In genomic region chr20:1577906-1578305, GRCh38 we compare ENCODE assay signal across 20 cellular contexts. TPM values are rescaled to one million over a fixed set of nuclear protein-coding genes. Genes with fewer than 3 reads are reported as not detected.
DNase-seq lines count a peak whose midpoint lies in the region; ATAC-seq and TF ChIP-seq lines count a peak whose summit lies in the region.
"Had no signal": no experiment of that assay in that cellular context is flagged by ENCODE, and none has a peak within 500 bp of the region (broad histone marks: within the 10 kb centered on the region; RNA-seq: fewer than 3 reads in every experiment).

No MANE protein-coding gene starts in this region.

- H3K36me3 ChIP-seq in neuronal stem cell (replicated peaks in 1 of 2; ENCODE audit: control insufficient read depth in 2 of 2, insufficient read depth in 2 of 2, low read length in 2 of 2) = no peaks in the 10 kb centered on the region

- TF ChIP-seq POLR2A in NB4 (IDR thresholded peaks at IDR 0.05; ENCODE audit: extremely low read depth, insufficient read length) = no peak

- no peaks in the 10 kb centered on the region for H3K27me3 Mint-ChIP-seq in T-helper 2 cell treated with Interferon-gamma antibody and Interleukin-4, amounts not matched to agents 5 μg/mL and 100 μg/mL, for 36 hours (ENCODE audit: low read depth)
- H3K27me3 Mint-ChIP-seq: CD4-positive, alpha-beta memory T cell had no signal

- no peaks in the 10 kb centered on the region for H3K79me1 ChIP-seq in neuronal stem cell (ENCODE audit: low read depth, low read length)

- no peak overlapping the region for H3K4me3 Mint-ChIP-seq in T-helper 2 cell treated with Interferon-gamma antibody and Interleukin-4, amounts not matched to agents 5 μg/mL and 100 μg/mL, for 36 hours
- H3K4me3 Mint-ChIP-seq: CD4-positive, alpha-beta memory T cell had no signal

- H3K27me3 ChIP-seq in neuronal stem cell (ENCODE audit: control insufficient read depth in 3 of 3, insufficient read depth in 3 of 3, low read depth in 1 of 3, low read length in 3 of 3) = no peaks in the 10 kb centered on the region

- no peak overlapping the region for H2BK12ac ChIP-seq in neuronal stem cell (ENCODE audit: low read length)

- no peak overlapping the region for H2BK120ac ChIP-seq in neuronal stem cell (ENCODE audit: low read depth, low read length)

- H3K4me1 ChIP-seq in neuronal stem cell (ENCODE audit: control insufficient read depth in 2 of 2, insufficient read depth in 1 of 2, low read depth in 1 of 2, low read length in 2 of 2) = no peaks in the 10 kb centered on the region

- H2BK5ac ChIP-seq in neuronal stem cell (ENCODE audit: low read length) = no peak overlapping the region

- H2AFZ ChIP-seq in neuronal stem cell (ENCODE audit: low read length) = no peak overlapping the region
- H2AFZ ChIP-seq: PC-9 had no signal

- no CpG with 5 or more reads among the region's 4 CpGs for WGBS in neuronal stem cell (ENCODE audit: extremely low coverage in 2 of 2, insufficient read length in 2 of 2, insufficient replicate concordance in 1 of 2), 2 donors

- no peak overlapping the region for H3K4me2 ChIP-seq in neuronal stem cell (ENCODE audit: insufficient read depth, low read length, poor library complexity, severe bottlenecking)
- H3K4me2 ChIP-seq: PC-9 had no signal

- H3K27ac ChIP-seq in neuronal stem cell (replicated peaks; ENCODE audit: low read length) = no peak overlapping the region
- H3K27ac ChIP-seq: 22Rv1 had no signal

- no peak overlapping the region for H4K91ac ChIP-seq in neuronal stem cell (ENCODE audit: low read depth, low read length, poor library complexity)

- H3K27ac Mint-ChIP-seq in T-helper 2 cell treated with Interferon-gamma antibody and Interleukin-4, amounts not matched to agents 5 μg/mL and 100 μg/mL, for 36 hours = no peak overlapping the region
- H3K27ac Mint-ChIP-seq: CD4-positive, alpha-beta memory T cell had no signal

- H3K14ac ChIP-seq in neuronal stem cell (ENCODE audit: low read length) = peak overlapping the region; percentile 47

- no peak overlapping the region for H2AK5ac ChIP-seq in neuronal stem cell (ENCODE audit: low read depth, low read length)

- no peaks in the 10 kb centered on the region for H3K36me3 Mint-ChIP-seq in T-helper 2 cell treated with Interferon-gamma antibody and Interleukin-4, amounts not matched to agents 5 μg/mL and 100 μg/mL, for 36 hours (ENCODE audit: low read depth)
- H3K36me3 Mint-ChIP-seq: CD4-positive, alpha-beta memory T cell had no signal

- H3K9ac ChIP-seq in neuronal stem cell (ENCODE audit: low read depth, low read length, poor library complexity) = no peak overlapping the region

- TF ChIP-seq CTCF in NB4 (IDR thresholded peaks at IDR 0.05; ENCODE audit: low read depth, low read length) = no peak

- no peak overlapping the region for H4K8ac ChIP-seq in neuronal stem cell (ENCODE audit: low read depth, low read length)

- DNase-seq in T-helper 2 cell treated with Interferon-gamma antibody and Interleukin-4, amounts not matched to agents 5 μg/mL and 100 μg/mL, for 36 hours (ENCODE audit: low spot score) = peak; percentile 2
- no peak for DNase-seq in T-helper 2 cell
- DNase-seq in NB4 (ENCODE audit: low read depth) = peak; percentile 1
- peak; percentile 0 for DNase-seq in fibroblast of gingiva (ENCODE audit: low read depth)
- DNase-seq in neuronal stem cell (ENCODE audit: low spot score) = no peak
- DNase-seq: Calu3; CD4-positive, alpha-beta memory T cell; KBM-7; NCI-H187 treated with DMSO at 0.1 percent for 48 hours; NCI-H2227 treated with DMSO at 0.1 percent for 48 hours; NCI-H510A treated with DMSO at 0.1 percent for 48 hours; NCI-H82; PC-9 had no signal

- ATAC-seq in HG02571 (IDR thresholded peaks at IDR 0.05; ENCODE audit: unreplicated experiment) (no peak), GM19023 (IDR thresholded peaks at IDR 0.05; ENCODE audit: unreplicated experiment) (no peak), HG03108 (IDR thresholded peaks at IDR 0.05; ENCODE audit: unreplicated experiment) (no peak)
- ATAC-seq: HepG2 had no signal

- H2BK15ac ChIP-seq in neuronal stem cell (ENCODE audit: low read length) = no peak overlapping the region

- no peaks in the 10 kb centered on the region for H3K9me3 Mint-ChIP-seq in T-helper 2 cell treated with Interferon-gamma antibody and Interleukin-4, amounts not matched to agents 5 μg/mL and 100 μg/mL, for 36 hours
- H3K9me3 Mint-ChIP-seq: CD4-positive, alpha-beta memory T cell had no signal

- no peaks in the 10 kb centered on the region for H3K4me1 Mint-ChIP-seq in T-helper 2 cell treated with Interferon-gamma antibody and Interleukin-4, amounts not matched to agents 5 μg/mL and 100 μg/mL, for 36 hours (ENCODE audit: low read depth)
- H3K4me1 Mint-ChIP-seq: CD4-positive, alpha-beta memory T cell had no signal

- H3K4me3 ChIP-seq in NB4 (ENCODE audit: low read depth, low read length) (no peak overlapping the region), neuronal stem cell (ENCODE audit: low read length in 2 of 2) (no peak overlapping the region)
- H3K4me3 ChIP-seq: PC-9 had no signal

- H3K4ac ChIP-seq in neuronal stem cell (ENCODE audit: low read length) = no peak overlapping the region

- no peak overlapping the region for H3K18ac ChIP-seq in neuronal stem cell (ENCODE audit: low read length)

- no peaks in the 10 kb centered on the region for H3K9me3 ChIP-seq in neuronal stem cell (replicated peaks in 1 of 2; ENCODE audit: control insufficient read depth in 2 of 2, insufficient read depth in 1 of 2, low read depth in 1 of 2, low read length in 2 of 2)

- H3K23ac ChIP-seq in neuronal stem cell (ENCODE audit: low read depth, low read length, poor library complexity) = no peak overlapping the region

RNA-seq across cellular contexts. Expression of gene SIRPD, which starts 20.4 kb away (rescaled TPM):
- not detected for polyA plus RNA-seq in neuronal stem cell (2013, experiment 1 of 2)
- not detected for polyA plus RNA-seq in neuronal stem cell (2013, experiment 2 of 2)
- polyA plus RNA-seq: AG04450, BJ, HepG2 had no signal

RNA-seq across cellular contexts. Expression of gene SIRPB1, which starts 41.9 kb away (rescaled TPM):
- 0.14 TPM for polyA plus RNA-seq in neuronal stem cell (2013, experiment 1 of 2)
- 0.25 TPM for polyA plus RNA-seq in neuronal stem cell (2013, experiment 2 of 2)
- polyA plus RNA-seq: AG04450 had no signal

Comparison
In these comparisons a context has a peak if more than half of its experiments do, and no peak if none do; other contexts are left out.
1. DNase-seq: peak in T-helper 2 cell treated with Interferon-gamma antibody and Interleukin-4, amounts not matched to agents 5 μg/mL and 100 μg/mL, for 36 hours (single experiment), NB4 (single experiment) and fibroblast of gingiva (single experiment); none in T-helper 2 cell (0 of 5) and neuronal stem cell (single experiment).